Comparison of ENCODE assay signal across 18 cellular contexts in genomic region chr17:63426917-63427308, GRCh38.
"Had no signal": no experiment of that assay in that cellular context is flagged by ENCODE, and none has a peak within 500 bp of the region (broad histone marks: within the 10 kb centered on the region; RNA-seq: fewer than 3 reads in every experiment).

No MANE protein-coding gene starts in this region.

- ATAC-seq: activated CD8-positive, alpha-beta T cell treated with anti-CD3 and anti-CD28 coated beads for 36 hours; lower lobe of right lung; stimulated activated naive CD8-positive, alpha-beta T cell treated with anti-CD3 and anti-CD28 coated beads, Interleukin-15, amount 100 ng/mL, for 72 hours had no signal

- H3K27me3 Mint-ChIP-seq: activated CD8-positive, alpha-beta T cell treated with anti-CD3 and anti-CD28 coated beads for 36 hours; activated naive CD8-positive, alpha-beta T cell; stimulated activated naive CD8-positive, alpha-beta T cell treated with anti-CD3 and anti-CD28 coated beads, Interleukin-15, amount 100 ng/mL, for 72 hours had no signal

- H3K9me3 ChIP-seq: esophagus squamous epithelium, lower lobe of right lung, thoracic aorta had no signal

- H3K4me3 Mint-ChIP-seq: activated CD8-positive, alpha-beta T cell treated with anti-CD3 and anti-CD28 coated beads for 36 hours; activated naive CD8-positive, alpha-beta T cell; immature natural killer cell; stimulated activated naive CD8-positive, alpha-beta T cell treated with anti-CD3 and anti-CD28 coated beads, Interleukin-15, amount 100 ng/mL, for 72 hours had no signal

- H3K27ac Mint-ChIP-seq: activated CD8-positive, alpha-beta T cell treated with anti-CD3 and anti-CD28 coated beads for 36 hours; activated naive CD8-positive, alpha-beta T cell; immature natural killer cell had no signal

- H3K4me3 ChIP-seq: esophagus squamous epithelium, lower lobe of right lung, thoracic aorta had no signal

- H3K9me3 Mint-ChIP-seq: activated CD8-positive, alpha-beta T cell treated with anti-CD3 and anti-CD28 coated beads for 36 hours; immature natural killer cell; stimulated activated naive CD8-positive, alpha-beta T cell treated with anti-CD3 and anti-CD28 coated beads, Interleukin-15, amount 100 ng/mL, for 72 hours had no signal

- DNase-seq: activated CD8-positive, alpha-beta T cell treated with anti-CD3 and anti-CD28 coated beads for 36 hours; activated effector memory CD4-positive, alpha-beta T cell treated with anti-CD3 and anti-CD28 coated beads, Interleukin-2, amount 50 U/mL, for 16 hours; activated T-cell treated with anti-CD3 and anti-CD28 coated beads for 4 hours; amygdala; brain microvascular endothelial cell; dermis blood vessel endothelial cell; esophagus squamous epithelium; foreskin fibroblast; immature natural killer cell; lower lobe of right lung; midbrain; retina; stimulated activated CD4-positive, alpha-beta T cell treated with anti-CD3 and anti-CD28 coated beads, Interleukin-4, amount 100 ng/mL, for 1 hour; stimulated activated CD8-positive, alpha-beta memory T cell treated with anti-CD3 and anti-CD28 coated beads, Interleukin-4, amount 100 ng/mL, for 48 hours; stimulated activated naive CD8-positive, alpha-beta T cell treated with anti-CD3 and anti-CD28 coated beads, Interleukin-15, amount 100 ng/mL, for 72 hours had no signal

- H3K36me3 ChIP-seq: thoracic aorta had no signal

- H3K4me1 ChIP-seq: parathyroid adenoma had no signal

- H3K36me3 Mint-ChIP-seq: activated naive CD8-positive, alpha-beta T cell had no signal

- H3K27me3 ChIP-seq: brain microvascular endothelial cell, esophagus squamous epithelium had no signal

- H3K27ac ChIP-seq: brain microvascular endothelial cell, esophagus squamous epithelium, lower lobe of right lung, parathyroid adenoma, thoracic aorta had no signal
